ENCODE assay signal across 21 cellular contexts in the genomic region with DNA sequence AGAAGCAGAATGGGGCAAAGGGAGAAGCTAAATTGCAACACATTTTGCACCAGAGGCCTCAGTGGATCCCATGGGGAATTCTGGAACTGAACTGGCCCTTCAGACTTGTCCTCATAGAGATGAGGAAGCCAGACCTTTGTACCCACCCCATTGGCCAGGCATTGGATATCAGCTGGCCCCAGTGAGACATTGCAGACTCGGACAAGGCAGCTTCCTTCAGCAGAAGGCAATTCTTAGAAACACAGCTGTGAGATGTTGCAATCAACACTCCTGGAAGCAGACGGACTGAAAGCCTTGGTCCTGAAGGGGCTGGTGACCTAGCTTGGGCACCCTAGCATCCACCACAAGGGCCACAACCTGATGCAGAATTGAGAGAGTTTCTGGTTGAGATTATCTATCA.
DNase-seq lines count a peak whose midpoint lies in the region; ATAC-seq and TF ChIP-seq lines count a peak whose summit lies in the region.
"Had no signal": no experiment of that assay in that cellular context is flagged by ENCODE, and none has a peak within 500 bp of the region (broad histone marks: within the 10 kb centered on the region; RNA-seq: fewer than 3 reads in every experiment).

No MANE protein-coding gene starts in this region.

- 0 out of 2 replicates have a peak, but pooled peaks cover 16% of the 10 kb centered on the region for H3F3A ChIP-seq in GM23248 (ENCODE audit: insufficient read depth)

- no peaks in the 10 kb centered on the region for H3K36me3 ChIP-seq in GM23248 (ENCODE audit: low read depth)
- H3K36me3 ChIP-seq: Peyer's patch had no signal

- H4K20me1 ChIP-seq in GM23248 (ENCODE audit: insufficient read depth): no peaks in the 10 kb centered on the region

- ATAC-seq in omental fat pad (ENCODE audit: low FRiP score): peak; percentile 38
- ATAC-seq in stimulated activated naive B cell treated with anti-CD40 and anti-IgM and Interleukin-4, amounts not matched to agents 10 μg/mL and 1 μg/mL and 100 μg/mL, for 72 hours (replicated peaks): no peak
- ATAC-seq: activated CD8-positive, alpha-beta T cell treated with anti-CD3 and anti-CD28 coated beads, Interleukin-2, amount 10 ng/mL, durations not matched to agents 7 days and 5 days; activated T-cell treated with anti-CD3 and anti-CD28 coated beads, Interleukin-2, amount 50 U/mL, for 72 hours had no signal

- H3K4me1 ChIP-seq in GM23248 (ENCODE audit: insufficient read depth): peaks cover 30% of the 10 kb centered on the region
- H3K4me1 ChIP-seq: Peyer's patch had no signal

- H3K9me3 Mint-ChIP-seq in progenitor cell of endocrine pancreas (ENCODE audit: low read depth): no peaks in the 10 kb centered on the region
- H3K9me3 Mint-ChIP-seq in stimulated activated naive B cell treated with anti-CD40 and anti-IgM and Interleukin-4, amounts not matched to agents 10 μg/mL and 1 μg/mL and 100 μg/mL, for 72 hours: peaks cover 0 to 2% of the 10 kb centered on the region in 2 donors
- H3K9me3 Mint-ChIP-seq: activated naive CD8-positive, alpha-beta T cell treated with anti-CD3 and anti-CD28 coated beads, Interleukin-2, amount 10 ng/mL, durations not matched to agents 7 days and 5 days; activated T-cell treated with anti-CD3 and anti-CD28 coated beads, Interleukin-2, amount 50 U/mL, for 72 hours had no signal

- no peak overlapping the region for H3K9ac ChIP-seq in GM23248

- no peak overlapping the region for H3K4me3 ChIP-seq in GM23248
- no peak overlapping the region for H3K4me3 ChIP-seq in fibroblast of villous mesenchyme (ENCODE audit: low read depth, low read length)
- H3K4me3 ChIP-seq: Peyer's patch had no signal

- no peaks in the 10 kb centered on the region for H3K79me2 ChIP-seq in GM23248 (ENCODE audit: insufficient read depth)

- H3K27me3 Mint-ChIP-seq in progenitor cell of endocrine pancreas: peaks cover 16% of the 10 kb centered on the region
- no peaks in the 10 kb centered on the region for H3K27me3 Mint-ChIP-seq in stimulated activated naive B cell treated with anti-CD40 and anti-IgM and Interleukin-4, amounts not matched to agents 10 μg/mL and 1 μg/mL and 100 μg/mL, for 72 hours

- H2AFZ ChIP-seq in GM23248: no peak overlapping the region

- no peak overlapping the region for H3K4me3 Mint-ChIP-seq in progenitor cell of endocrine pancreas (ENCODE audit: low read depth)
- H3K4me3 Mint-ChIP-seq in stimulated activated naive B cell treated with anti-CD40 and anti-IgM and Interleukin-4, amounts not matched to agents 10 μg/mL and 1 μg/mL and 100 μg/mL, for 72 hours: no peak overlapping the region
- H3K4me3 Mint-ChIP-seq: activated CD8-positive, alpha-beta T cell treated with anti-CD3 and anti-CD28 coated beads, Interleukin-2, amount 10 ng/mL, durations not matched to agents 7 days and 5 days; activated naive CD8-positive, alpha-beta T cell treated with anti-CD3 and anti-CD28 coated beads, Interleukin-2, amount 10 ng/mL, durations not matched to agents 7 days and 5 days; activated T-cell treated with anti-CD3 and anti-CD28 coated beads, Interleukin-2, amount 50 U/mL, for 72 hours had no signal

- H3K27me3 ChIP-seq in GM23248 (replicated peaks; ENCODE audit: insufficient read depth): no peaks in the 10 kb centered on the region
- H3K27me3 ChIP-seq: Peyer's patch had no signal

- no peak overlapping the region for H3K27ac Mint-ChIP-seq in progenitor cell of endocrine pancreas
- no peak overlapping the region for H3K27ac Mint-ChIP-seq in stimulated activated naive B cell treated with anti-CD40 and anti-IgM and Interleukin-4, amounts not matched to agents 10 μg/mL and 1 μg/mL and 100 μg/mL, for 72 hours
- H3K27ac Mint-ChIP-seq: activated CD8-positive, alpha-beta T cell treated with anti-CD3 and anti-CD28 coated beads, Interleukin-2, amount 10 ng/mL, durations not matched to agents 7 days and 5 days; activated naive CD8-positive, alpha-beta T cell treated with anti-CD3 and anti-CD28 coated beads, Interleukin-2, amount 10 ng/mL, durations not matched to agents 7 days and 5 days; activated T-cell treated with anti-CD3 and anti-CD28 coated beads, Interleukin-2, amount 50 U/mL, for 72 hours had no signal

- no peak overlapping the region for H3K4me2 ChIP-seq in GM23248 (ENCODE audit: unreplicated experiment)

- no peaks in the 10 kb centered on the region for H3K9me3 ChIP-seq in GM23248 (ENCODE audit: low read depth)
- H3K9me3 ChIP-seq: Peyer's patch had no signal

- H3K4me1 Mint-ChIP-seq in progenitor cell of endocrine pancreas (ENCODE audit: low read depth): peaks cover 17% of the 10 kb centered on the region
- H3K4me1 Mint-ChIP-seq in stimulated activated naive B cell treated with anti-CD40 and anti-IgM and Interleukin-4, amounts not matched to agents 10 μg/mL and 1 μg/mL and 100 μg/mL, for 72 hours: no peaks in the 10 kb centered on the region

- no peak overlapping the region for H3K27ac ChIP-seq in GM23248
- H3K27ac ChIP-seq: Peyer's patch, VCaP had no signal

- H3K9me2 ChIP-seq in GM23248 (ENCODE audit: insufficient read depth): no peaks in the 10 kb centered on the region

- TF ChIP-seq CTCF in fibroblast of villous mesenchyme (IDR thresholded peaks at IDR 0.05; ENCODE audit: insufficient read depth, low read depth, low read length): no peak
- no peak for TF ChIP-seq CTCF in omental fat pad (IDR thresholded peaks at IDR 0.05)
- no peak for TF ChIP-seq CTCF in progenitor cell of endocrine pancreas (IDR thresholded peaks at IDR 0.05; ENCODE audit: unreplicated experiment)

- no peaks in the 10 kb centered on the region for H3K36me3 Mint-ChIP-seq in progenitor cell of endocrine pancreas (ENCODE audit: insufficient read depth)
- H3K36me3 Mint-ChIP-seq in stimulated activated naive B cell treated with anti-CD40 and anti-IgM and Interleukin-4, amounts not matched to agents 10 μg/mL and 1 μg/mL and 100 μg/mL, for 72 hours: no peaks in the 10 kb centered on the region
- H3K36me3 Mint-ChIP-seq: activated naive CD8-positive, alpha-beta T cell treated with anti-CD3 and anti-CD28 coated beads, Interleukin-2, amount 10 ng/mL, durations not matched to agents 7 days and 5 days had no signal

- 43 to 48% methylated on average over 2 of the region's 2 CpGs for WGBS in GM23248 (ENCODE audit: low coverage in 1 of 2, low lambda C conversion rate in 2 of 2, missing lambda C conversion rate in 2 of 2), 2 experiments

- in situ Hi-C loops in GM23248 (cut with MboI): no loop called here

- DNase-seq in GM23248 (peak; percentile 35), OCI-M1 (lab: John Stamatoyannopoulos, UW) (peak; percentile 35), fibroblast of villous mesenchyme (ENCODE audit: low read depth) (peak; percentile 88), omental fat pad (ENCODE audit: low spot score) (no peak), progenitor cell of endocrine pancreas (ENCODE audit: low spot score, unreplicated experiment) (no peak), A172 (ENCODE audit: low spot score) (no peak)
- DNase-seq in activated CD8-positive, alpha-beta memory T cell treated with anti-CD3 and anti-CD28 coated beads, Interleukin-2, amount 50 U/mL, for 48 hours: no peak
- no peak for DNase-seq in stimulated activated naive B cell treated with anti-CD40 and anti-IgM and Interleukin-4, amounts not matched to agents 10 μg/mL and 1 μg/mL and 100 μg/mL, for 72 hours
- DNase-seq: activated CD8-positive, alpha-beta T cell treated with anti-CD3 and anti-CD28 coated beads, Interleukin-2, amount 10 ng/mL, durations not matched to agents 7 days and 5 days; activated naive CD8-positive, alpha-beta T cell treated with anti-CD3 and anti-CD28 coated beads, Interleukin-2, amount 10 ng/mL, durations not matched to agents 7 days and 5 days; activated T-cell treated with anti-CD3 and anti-CD28 coated beads, Interleukin-2, amount 50 U/mL, for 72 hours; caudate nucleus; effector CD4-positive, alpha-beta T cell; NCI-H1105 treated with DMSO at 0.1 percent for 48 hours; NCI-H748 treated with DMSO at 0.1 percent for 48 hours; occipital lobe; Peyer's patch; stimulated activated CD4-positive, alpha-beta T cell treated with anti-CD3 and anti-CD28 coated beads, Interleukin-4, amount 100 ng/mL, for 4 hours; stimulated activated CD8-positive, alpha-beta memory T cell treated with anti-CD3 and anti-CD28 coated beads, Interleukin-4, amount 100 ng/mL, for 48 hours; SW 1271 had no signal

Comparison
In these comparisons a context has a peak if more than half of its experiments do, and no peak if none do; other contexts are left out.
1. DNase-seq: peak in GM23248 (single experiment), OCI-M1 (single experiment) and fibroblast of villous mesenchyme (single experiment); none in omental fat pad (single experiment), progenitor cell of endocrine pancreas (single experiment), A172 (single experiment), activated CD8-positive, alpha-beta memory T cell treated with anti-CD3 and anti-CD28 coated beads, Interleukin-2, amount 50 U/mL, for 48 hours (single experiment) and stimulated activated naive B cell treated with anti-CD40 and anti-IgM and Interleukin-4, amounts not matched to agents 10 μg/mL and 1 μg/mL and 100 μg/mL, for 72 hours (single experiment).